8 cellular contexts compared by ENCODE assay signal in the genomic region with DNA sequence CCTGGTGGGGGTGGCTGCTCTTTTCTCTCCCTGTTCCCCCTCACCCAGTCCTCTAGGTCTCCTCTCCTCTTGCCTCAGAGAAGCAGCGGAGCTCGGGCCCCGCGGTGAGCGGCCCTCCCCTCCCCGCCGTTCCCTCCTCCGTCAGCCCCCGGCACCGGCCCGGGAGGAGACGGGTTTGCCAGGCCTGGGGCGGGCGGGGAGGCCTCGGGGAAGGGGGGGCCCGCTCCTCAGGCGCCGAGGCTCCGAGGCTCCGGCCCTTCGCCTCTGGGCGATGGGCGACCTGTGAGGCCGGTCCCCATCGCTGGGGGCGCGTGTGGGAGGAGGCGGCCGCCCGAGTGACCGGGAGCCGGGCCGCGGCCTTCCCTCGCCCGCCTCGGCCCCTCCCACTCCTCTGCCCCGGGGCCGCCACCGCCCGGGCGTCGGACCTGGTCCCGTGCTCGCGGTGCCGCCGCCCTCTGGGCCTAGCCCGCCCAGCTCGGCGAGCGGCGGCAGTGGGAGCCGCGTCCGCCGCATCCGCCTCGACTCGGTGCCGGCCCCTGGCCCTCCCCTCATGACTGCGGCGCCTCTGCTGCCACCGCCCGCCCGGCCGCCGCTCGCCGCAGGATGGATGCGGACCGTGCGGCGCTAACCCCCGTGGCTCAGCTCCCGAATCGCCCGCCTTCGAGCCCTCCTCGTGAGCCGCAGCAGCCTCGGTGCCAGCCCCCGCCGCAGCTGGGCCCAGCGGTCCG. TPM values are rescaled to one million over a fixed set of nuclear protein-coding genes. Genes with fewer than 3 reads are reported as not detected.
A peak's percentile ranks its signal among the peaks of the same experiment; 100 is the strongest.
DNase-seq lines count a peak whose midpoint lies in the region; TF ChIP-seq lines count a peak whose summit lies in the region.

No MANE protein-coding gene starts in this region.

- TF ChIP-seq POLR2A in stomach (IDR thresholded peaks at IDR 0.05): no peak

- DNase-seq in EH (ENCODE audit: low read depth) (peak; percentile 62), GM20000 (ENCODE audit: low spot score) (peak; percentile 74), HL-60 (ENCODE audit: low read depth in 1 of 2, low spot score in 1 of 2) (peak in 1 of 2 experiments; percentile 7), WERI-Rb-1 (peak; percentile 39), lung microvascular endothelial cell (ENCODE audit: low read depth in 2 of 2) (peak; percentile 69 to 78), stomach (peak; percentile 68), NOMO-1 (lab: John Stamatoyannopoulos, UW; ENCODE audit: unreplicated experiment in 2 of 2) (no peak)
- peak; percentile 30 for DNase-seq in effector CD4-positive, alpha-beta T cell

- H3K36me3 ChIP-seq in WERI-Rb-1 (peaks cover 27% of the 10 kb centered on the region), stomach (no peaks in the 10 kb centered on the region)

- peak overlapping the region; percentile 82 for H3K4me3 ChIP-seq in HL-60 (replicated peaks; ENCODE audit: insufficient read depth, low read length)
- peak overlapping the region; percentile 90 for H3K4me3 ChIP-seq in WERI-Rb-1 (ENCODE audit: low read depth, low read length)
- peak overlapping the region; percentile 77 to 94 (median 90) for H3K4me3 ChIP-seq in stomach

- intact Hi-C loops in stomach (cut with DNase I; ENCODE audit: low total_unique reads): loop anchor here (10.0 kb wide), 1 partner anchor 62 kb away; no protein-coding TSS in a partner anchor

- 0 to 1% (median 0%) methylated on average over 1 to 86 of the region's 86 CpGs for WGBS in stomach, 5 donors

- TF ChIP-seq EP300 in stomach (IDR thresholded peaks at IDR 0.05): no peak

- H3K27ac ChIP-seq in HL-60 (replicated peaks) (peak overlapping the region; percentile 92), WERI-Rb-1 (peak overlapping the region; percentile 97), stomach (peak overlapping the region; percentile 94 to 99 (median 99))

- TF ChIP-seq CTCF in GM20000 (IDR thresholded peaks at IDR 0.05; ENCODE audit: extremely low read depth, missing control alignments) (peak; percentile 10), HL-60 (IDR thresholded peaks at IDR 0.05; ENCODE audit: insufficient read depth, low read length) (no peak), WERI-Rb-1 (IDR thresholded peaks at IDR 0.05; ENCODE audit: low read depth, low read length) (no peak), stomach (IDR thresholded peaks at IDR 0.05) (peak in 2 of 7 experiments; percentile 14 to 47)

- H3K9me3 ChIP-seq in WERI-Rb-1 (ENCODE audit: severe bottlenecking) (no peaks in the 10 kb centered on the region), stomach (no peaks in the 10 kb centered on the region)

- H3K4me1 ChIP-seq in stomach: peaks cover 14 to 58% (median 44%) of the 10 kb centered on the region in 4 donors

- H3K27me3 ChIP-seq in HL-60 (ENCODE audit: insufficient read depth, poor library complexity, severe bottlenecking) (no peaks in the 10 kb centered on the region), WERI-Rb-1 (ENCODE audit: insufficient read depth, low read depth, severe bottlenecking) (no peaks in the 10 kb centered on the region), stomach (no peaks in the 10 kb centered on the region)

RNA-seq across cellular contexts. Expression of a gene that starts 0.5 kb away (rescaled TPM):
- total RNA-seq in lung microvascular endothelial cell (74.5 and 112 TPM in 2 replicates), stomach (100 to 1,000 TPM in 4 of 5 donors, 10 to 100 TPM in 1; 46.3 to 192 (median 162) TPM)
- 10 to 100 TPM; 13.2 to 32.1 (median 22.4) TPM for polyA plus RNA-seq in stomach

Comparison
In these comparisons a context has a peak if more than half of its experiments do, and no peak if none do; other contexts are left out.
1. DNase-seq: peak in EH (single experiment), GM20000 (single experiment), WERI-Rb-1 (single experiment), effector CD4-positive, alpha-beta T cell (single experiment), lung microvascular endothelial cell (2 of 2) and stomach (single experiment); none in NOMO-1 (0 of 2).
2. Peak in every context shown above with its lines, with median percentiles within 50 percentile points of each other: H3K27ac ChIP-seq and H3K4me3 ChIP-seq.